In genomic region chr11:70523384-70524095, GRCh38 we compare ENCODE assay signal across 2 cellular contexts.
TF ChIP-seq lines count a peak whose summit lies in the region.

No MANE protein-coding gene starts in this region.

TF ChIP-seq in SK-N-SH, 30 proteins besides CTCF, POLR2A, EP300 and RAD21 (continued from another document):
- TF ChIP-seq, protein P1, sequence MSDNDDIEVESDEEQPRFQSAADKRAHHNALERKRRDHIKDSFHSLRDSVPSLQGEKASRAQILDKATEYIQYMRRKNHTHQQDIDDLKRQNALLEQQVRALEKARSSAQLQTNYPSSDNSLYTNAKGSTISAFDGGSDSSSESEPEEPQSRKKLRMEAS (IDR thresholded peaks at IDR 0.05; ENCODE audit: low read depth), result no peak
- TF ChIP-seq EZH2phosphoT487 (IDR thresholded peaks at IDR 0.05; ENCODE audit: borderline replicate concordance, low read depth) (no peak), PBX3 (IDR thresholded peaks at IDR 0.05) (no peak), NFIC (IDR thresholded peaks at IDR 0.05; ENCODE audit: borderline replicate concordance) (no peak), TCF12 (IDR thresholded peaks at IDR 0.05) (no peak), IRF3 (IDR thresholded peaks at IDR 0.05; ENCODE audit: low read depth, low read length) (no peak), GABPA (IDR thresholded peaks at IDR 0.05; ENCODE audit: low read depth) (no peak), SIN3A (IDR thresholded peaks at IDR 0.05; ENCODE audit: borderline replicate concordance, low read depth, low read length) (no peak), ELF1 (IDR thresholded peaks at IDR 0.05) (no peak), FOSL2 (IDR thresholded peaks at IDR 0.05; ENCODE audit: borderline replicate concordance, low read depth) (no peak), SMC3 (IDR thresholded peaks at IDR 0.05; ENCODE audit: low read depth, low read length) (no peak)
- TF ChIP-seq, protein P2, sequence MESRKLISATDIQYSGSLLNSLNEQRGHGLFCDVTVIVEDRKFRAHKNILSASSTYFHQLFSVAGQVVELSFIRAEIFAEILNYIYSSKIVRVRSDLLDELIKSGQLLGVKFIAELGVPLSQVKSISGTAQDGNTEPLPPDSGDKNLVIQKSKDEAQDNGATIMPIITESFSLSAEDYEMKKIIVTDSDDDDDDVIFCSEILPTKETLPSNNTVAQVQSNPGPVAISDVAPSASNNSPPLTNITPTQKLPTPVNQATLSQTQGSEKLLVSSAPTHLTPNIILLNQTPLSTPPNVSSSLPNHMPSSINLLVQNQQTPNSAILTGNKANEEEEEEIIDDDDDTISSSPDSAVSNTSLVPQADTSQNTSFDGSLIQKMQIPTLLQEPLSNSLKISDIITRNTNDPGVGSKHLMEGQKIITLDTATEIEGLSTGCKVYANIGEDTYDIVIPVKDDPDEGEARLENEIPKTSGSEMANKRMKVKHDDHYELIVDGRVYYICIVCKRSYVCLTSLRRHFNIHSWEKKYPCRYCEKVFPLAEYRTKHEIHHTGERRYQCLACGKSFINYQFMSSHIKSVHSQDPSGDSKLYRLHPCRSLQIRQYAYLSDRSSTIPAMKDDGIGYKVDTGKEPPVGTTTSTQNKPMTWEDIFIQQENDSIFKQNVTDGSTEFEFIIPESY (IDR thresholded peaks at IDR 0.05; ENCODE audit: borderline replicate concordance, low read depth), result no peak
- TF ChIP-seq, protein P3, sequence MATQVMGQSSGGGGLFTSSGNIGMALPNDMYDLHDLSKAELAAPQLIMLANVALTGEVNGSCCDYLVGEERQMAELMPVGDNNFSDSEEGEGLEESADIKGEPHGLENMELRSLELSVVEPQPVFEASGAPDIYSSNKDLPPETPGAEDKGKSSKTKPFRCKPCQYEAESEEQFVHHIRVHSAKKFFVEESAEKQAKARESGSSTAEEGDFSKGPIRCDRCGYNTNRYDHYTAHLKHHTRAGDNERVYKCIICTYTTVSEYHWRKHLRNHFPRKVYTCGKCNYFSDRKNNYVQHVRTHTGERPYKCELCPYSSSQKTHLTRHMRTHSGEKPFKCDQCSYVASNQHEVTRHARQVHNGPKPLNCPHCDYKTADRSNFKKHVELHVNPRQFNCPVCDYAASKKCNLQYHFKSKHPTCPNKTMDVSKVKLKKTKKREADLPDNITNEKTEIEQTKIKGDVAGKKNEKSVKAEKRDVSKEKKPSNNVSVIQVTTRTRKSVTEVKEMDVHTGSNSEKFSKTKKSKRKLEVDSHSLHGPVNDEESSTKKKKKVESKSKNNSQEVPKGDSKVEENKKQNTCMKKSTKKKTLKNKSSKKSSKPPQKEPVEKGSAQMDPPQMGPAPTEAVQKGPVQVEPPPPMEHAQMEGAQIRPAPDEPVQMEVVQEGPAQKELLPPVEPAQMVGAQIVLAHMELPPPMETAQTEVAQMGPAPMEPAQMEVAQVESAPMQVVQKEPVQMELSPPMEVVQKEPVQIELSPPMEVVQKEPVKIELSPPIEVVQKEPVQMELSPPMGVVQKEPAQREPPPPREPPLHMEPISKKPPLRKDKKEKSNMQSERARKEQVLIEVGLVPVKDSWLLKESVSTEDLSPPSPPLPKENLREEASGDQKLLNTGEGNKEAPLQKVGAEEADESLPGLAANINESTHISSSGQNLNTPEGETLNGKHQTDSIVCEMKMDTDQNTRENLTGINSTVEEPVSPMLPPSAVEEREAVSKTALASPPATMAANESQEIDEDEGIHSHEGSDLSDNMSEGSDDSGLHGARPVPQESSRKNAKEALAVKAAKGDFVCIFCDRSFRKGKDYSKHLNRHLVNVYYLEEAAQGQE (IDR thresholded peaks at IDR 0.05; ENCODE audit: low read depth, low read length), result no peak
- TF ChIP-seq, protein P4, sequence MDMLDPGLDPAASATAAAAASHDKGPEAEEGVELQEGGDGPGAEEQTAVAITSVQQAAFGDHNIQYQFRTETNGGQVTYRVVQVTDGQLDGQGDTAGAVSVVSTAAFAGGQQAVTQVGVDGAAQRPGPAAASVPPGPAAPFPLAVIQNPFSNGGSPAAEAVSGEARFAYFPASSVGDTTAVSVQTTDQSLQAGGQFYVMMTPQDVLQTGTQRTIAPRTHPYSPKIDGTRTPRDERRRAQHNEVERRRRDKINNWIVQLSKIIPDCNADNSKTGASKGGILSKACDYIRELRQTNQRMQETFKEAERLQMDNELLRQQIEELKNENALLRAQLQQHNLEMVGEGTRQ (IDR thresholded peaks at IDR 0.05; ENCODE audit: borderline replicate concordance, low read depth, low read length), result no peak

TF ChIP-seq in SK-N-SH treated with all-trans-retinoic acid at 6 μM for 48 hours, 23 proteins besides CTCF, POLR2A, EP300 and RAD21 (continued from another document):
- TF ChIP-seq ZFP3 (CRISPR knock-in tag; IDR thresholded peaks at IDR 0.05), result no peak
- no peak for TF ChIP-seq TOX (CRISPR knock-in tag; IDR thresholded peaks at IDR 0.05; ENCODE audit: borderline replicate concordance)
- TF ChIP-seq CSRNP3 (CRISPR knock-in tag; IDR thresholded peaks at IDR 0.05), result no peak
- TF ChIP-seq PPARA (CRISPR knock-in tag; IDR thresholded peaks at IDR 0.05; ENCODE audit: borderline replicate concordance), result no peak
- no peak for TF ChIP-seq CSDC2 (CRISPR knock-in tag; IDR thresholded peaks at IDR 0.05)
- TF ChIP-seq SNAI2 (CRISPR knock-in tag; IDR thresholded peaks at IDR 0.05), result no peak
- TF ChIP-seq RARB (CRISPR knock-in tag; IDR thresholded peaks at IDR 0.05), result no peak
- TF ChIP-seq OSR1 (CRISPR knock-in tag; IDR thresholded peaks at IDR 0.05), result no peak
- no peak for TF ChIP-seq TCF4 (CRISPR knock-in tag; IDR thresholded peaks at IDR 0.05; ENCODE audit: borderline replicate concordance)
- TF ChIP-seq GLIS3 (CRISPR knock-in tag; IDR thresholded peaks at IDR 0.05), result no peak
- TF ChIP-seq POU6F1 (CRISPR knock-in tag; IDR thresholded peaks at IDR 0.05; ENCODE audit: borderline replicate concordance, low read depth), result no peak
- TF ChIP-seq ZNF70 (CRISPR knock-in tag; IDR thresholded peaks at IDR 0.05), result no peak
- no peak for TF ChIP-seq CREB5 (CRISPR knock-in tag; IDR thresholded peaks at IDR 0.05; ENCODE audit: low read depth)
TF ChIP-seq in SK-N-SH treated with all-trans-retinoic acid at 6 μM for 48 hours: peak in this region for 0.
